In genomic region chr13:45410466-45410865, GRCh38 we compare ENCODE assay signal across 28 cellular contexts.
"Had no signal": no experiment of that assay in that cellular context is flagged by ENCODE, and none has a peak within 500 bp of the region (broad histone marks: within the 10 kb centered on the region; RNA-seq: fewer than 3 reads in every experiment).

No MANE protein-coding gene starts in this region.

- H3K27me3 ChIP-seq: dorsolateral prefrontal cortex, gastroesophageal sphincter, heart right ventricle, right atrium auricular region, suprapubic skin, transverse colon, upper lobe of right lung, vagina had no signal

- ATAC-seq: gastroesophageal sphincter; heart right ventricle; left cardiac atrium; left ventricle myocardium superior; lower lobe of right lung; naive thymus-derived CD8-positive, alpha-beta T cell; sciatic nerve; stimulated activated naive CD8-positive, alpha-beta T cell treated with anti-CD3 and anti-CD28 coated beads, Interleukin-15, amount 100 ng/mL, for 72 hours; upper lobe of right lung had no signal

- H3K27ac Mint-ChIP-seq: progenitor cell of endocrine pancreas; stimulated activated naive CD8-positive, alpha-beta T cell treated with anti-CD3 and anti-CD28 coated beads, Interleukin-15, amount 100 ng/mL, for 72 hours had no signal

- H3K9me3 Mint-ChIP-seq: naive thymus-derived CD8-positive, alpha-beta T cell; nephron progenitor cell; stimulated activated naive CD8-positive, alpha-beta T cell treated with anti-CD3 and anti-CD28 coated beads, Interleukin-15, amount 100 ng/mL, for 72 hours had no signal

- H3K4me3 ChIP-seq: dorsolateral prefrontal cortex, gastroesophageal sphincter, heart right ventricle, lower lobe of right lung, right atrium auricular region, smooth muscle cell, suprapubic skin, transverse colon, upper lobe of right lung, vagina had no signal

- DNase-seq: cortex of kidney; dorsolateral prefrontal cortex; effector CD4-positive, alpha-beta T cell; foreskin fibroblast; heart right ventricle; hippocampal formation; left cardiac atrium; left ventricle myocardium superior; lower lobe of right lung; naive thymus-derived CD8-positive, alpha-beta T cell; nephron progenitor cell; occipital lobe; stimulated activated CD4-positive, alpha-beta T cell treated with anti-CD3 and anti-CD28 coated beads, Interleukin-12 subunit alpha, Interleukin-12 subunit beta, amount 100 ng/mL, for 4 hours; stimulated activated CD4-positive, alpha-beta T cell treated with anti-CD3 and anti-CD28 coated beads, Interleukin-1b, Interleukin-23, amount 100 ng/mL, for 48 hours; stimulated activated CD4-positive, alpha-beta T cell treated with anti-CD3 and anti-CD28 coated beads, Interleukin-4, amount 100 ng/mL, for 1 hour; stimulated activated CD8-positive, alpha-beta memory T cell treated with anti-CD3 and anti-CD28 coated beads, Interleukin-4, amount 100 ng/mL, for 48 hours; stimulated activated naive CD4-positive, alpha-beta T cell; stimulated activated naive CD8-positive, alpha-beta T cell treated with anti-CD3 and anti-CD28 coated beads, Interleukin-15, amount 100 ng/mL, for 72 hours; transverse colon; upper lobe of right lung had no signal

- H3K27ac ChIP-seq: dorsolateral prefrontal cortex, gastroesophageal sphincter, lower lobe of right lung, parathyroid adenoma, suprapubic skin, transverse colon, vagina had no signal

- H3K4me1 ChIP-seq: parathyroid adenoma had no signal

- H3K27me3 Mint-ChIP-seq: naive thymus-derived CD8-positive, alpha-beta T cell; progenitor cell of endocrine pancreas; stimulated activated naive CD8-positive, alpha-beta T cell treated with anti-CD3 and anti-CD28 coated beads, Interleukin-15, amount 100 ng/mL, for 72 hours had no signal

- H3K9me3 ChIP-seq: gastroesophageal sphincter, heart right ventricle, lower lobe of right lung, right atrium auricular region, suprapubic skin, transverse colon, upper lobe of right lung, vagina had no signal

- H3K4me3 Mint-ChIP-seq: naive thymus-derived CD8-positive, alpha-beta T cell; nephron progenitor cell; stimulated activated naive CD8-positive, alpha-beta T cell treated with anti-CD3 and anti-CD28 coated beads, Interleukin-15, amount 100 ng/mL, for 72 hours had no signal
